Comparison of ENCODE assay signal across 8 cellular contexts in genomic region chr16:30005341-30006094, GRCh38. TPM values are rescaled to one million over a fixed set of nuclear protein-coding genes. Genes with fewer than 3 reads are reported as not detected.
DNase-seq lines count a peak whose midpoint lies in the region; ATAC-seq and TF ChIP-seq lines count a peak whose summit lies in the region.

No MANE protein-coding gene starts in this region.

- TF ChIP-seq CTCF in fibroblast of pulmonary artery (IDR thresholded peaks at IDR 0.05; ENCODE audit: low read length, missing control alignments) (peak; percentile 83), ovary (IDR thresholded peaks at IDR 0.05) (peak; percentile 24 to 76 (median 65))

- CTCF ChIA-PET in activated CD4-positive, alpha-beta T cell treated with anti-CD3 and anti-CD28 coated beads, Interleukin-2, amount 10 ng/mL, durations not matched to agents 7 days and 5 days (lab: Charles Lee), result interaction anchor here (0.8 to 2.2 kb wide), 6 partner anchors 10 to 198 kb away, joined by 3 to 6 read pairs (median 3); partner anchors contain the start of genes C16orf92, HIRIP3 and MAZ

- no peaks in the 10 kb centered on the region for H3K36me3 ChIP-seq in ovary

- no peak overlapping the region for H3K27ac ChIP-seq in ovary

- no peak overlapping the region for H3K27ac Mint-ChIP-seq in activated CD4-positive, alpha-beta T cell treated with anti-CD3 and anti-CD28 coated beads, Interleukin-2, amount 10 ng/mL, durations not matched to agents 7 days and 5 days

- H3K4me3 ChIP-seq in fibroblast of pulmonary artery (replicated peaks; ENCODE audit: low read depth, low read length) (no peak overlapping the region), ovary (no peak overlapping the region)

- TF ChIP-seq POLR2A in ovary (IDR thresholded peaks at IDR 0.05), result no peak

- no peaks in the 10 kb centered on the region for H3K9me3 Mint-ChIP-seq in activated CD4-positive, alpha-beta T cell treated with anti-CD3 and anti-CD28 coated beads, Interleukin-2, amount 10 ng/mL, durations not matched to agents 7 days and 5 days

- no peak overlapping the region for H3K4me3 Mint-ChIP-seq in activated CD4-positive, alpha-beta T cell treated with anti-CD3 and anti-CD28 coated beads, Interleukin-2, amount 10 ng/mL, durations not matched to agents 7 days and 5 days

- intact Hi-C loops in ovary (cut with DNase I), result loop anchor here in 3 of 4 donors (5.0 to 10.0 kb wide), 5 partner anchors 81 to 201 kb away; partner anchors contain the start of genes MAZ (in 2 of the 3), CDIPT (in 1 of the 3), KCTD13 (in 1 of the 3) and PRRT2 (in 1 of the 3)

- peak; percentile 35 for DNase-seq in NOMO-1 treated with DMSO at 0.1 percent for 48 hours (lab: John Stamatoyannopoulos, UW; ENCODE audit: unreplicated experiment)
- DNase-seq in NOMO-1 treated with dmso at 0.1 percent for 144 hours (lab: John Stamatoyannopoulos, UW; ENCODE audit: unreplicated experiment), result no peak
- DNase-seq in LoVo (ENCODE audit: low spot score), result peak; percentile 42
- DNase-seq in activated CD4-positive, alpha-beta T cell treated with anti-CD3 and anti-CD28 coated beads, Interleukin-2, amount 10 ng/mL, durations not matched to agents 7 days and 5 days, result peak; percentile 51
- peak; percentile 52 for DNase-seq in fibroblast of pulmonary artery (ENCODE audit: low read depth)
- DNase-seq in ovary, result peak in 1 of 5 donors; percentile 46
- DNase-seq in ureter (ENCODE audit: low spot score), result no peak

- H3K9me3 ChIP-seq in ovary, result no peaks in the 10 kb centered on the region

- H3K27me3 ChIP-seq in ovary, result no peaks in the 10 kb centered on the region

- WGBS in ovary, 3 donors, result 43 to 55% (median 46%) methylated on average over 35 of the region's 35 CpGs

- peaks cover 3% of the 10 kb centered on the region for H3K36me3 Mint-ChIP-seq in activated CD4-positive, alpha-beta T cell treated with anti-CD3 and anti-CD28 coated beads, Interleukin-2, amount 10 ng/mL, durations not matched to agents 7 days and 5 days (ENCODE audit: low read depth)

- TF ChIP-seq EP300 in ovary (IDR thresholded peaks at IDR 0.05), result no peak

- POLR2A ChIA-PET in activated CD4-positive, alpha-beta T cell treated with anti-CD3 and anti-CD28 coated beads, Interleukin-2, amount 10 ng/mL, durations not matched to agents 7 days and 5 days (lab: Charles Lee), result no interaction called here

- ATAC-seq in GM21367 (IDR thresholded peaks at IDR 0.05; ENCODE audit: unreplicated experiment), result no peak

- H3K4me1 Mint-ChIP-seq in activated CD4-positive, alpha-beta T cell treated with anti-CD3 and anti-CD28 coated beads, Interleukin-2, amount 10 ng/mL, durations not matched to agents 7 days and 5 days, result peaks cover 2% of the 10 kb centered on the region

- H3K4me1 ChIP-seq in ovary (ENCODE audit: insufficient read depth), result peaks cover 2% of the 10 kb centered on the region

- peaks cover 12% of the 10 kb centered on the region for H3K27me3 Mint-ChIP-seq in activated CD4-positive, alpha-beta T cell treated with anti-CD3 and anti-CD28 coated beads, Interleukin-2, amount 10 ng/mL, durations not matched to agents 7 days and 5 days

RNA-seq across cellular contexts. Expression of gene DOC2A, which starts 5.3 kb away (rescaled TPM):
- total RNA-seq in activated CD4-positive, alpha-beta T cell treated with anti-CD3 and anti-CD28 coated beads, Interleukin-2, amount 10 ng/mL, durations not matched to agents 7 days and 5 days, result under 1 TPM; 0.19 to 0.30 TPM
- total RNA-seq in ovary, result 1 to 10 TPM; 1.4 to 7.2 (median 4.7) TPM
- polyA plus RNA-seq in ovary, result 1 to 10 TPM; 1.5 to 3.2 TPM
- 3.1 TPM for total RNA-seq in ureter

RNA-seq across cellular contexts. Expression of gene INO80E, which starts 9.5 kb away (rescaled TPM):
- total RNA-seq in activated CD4-positive, alpha-beta T cell treated with anti-CD3 and anti-CD28 coated beads, Interleukin-2, amount 10 ng/mL, durations not matched to agents 7 days and 5 days, result 100 to 1,000 TPM; 113 to 134 TPM
- 10 to 100 TPM; 23.8 to 71.1 (median 55.5) TPM for total RNA-seq in ovary
- 10 to 100 TPM; 38.8 to 81.6 TPM for polyA plus RNA-seq in ovary
- 88.5 TPM for total RNA-seq in ureter

RNA-seq across cellular contexts. Expression of gene HIRIP3, which starts 10.1 kb away (rescaled TPM):
- total RNA-seq in activated CD4-positive, alpha-beta T cell treated with anti-CD3 and anti-CD28 coated beads, Interleukin-2, amount 10 ng/mL, durations not matched to agents 7 days and 5 days, result 10 to 100 TPM; 37.0 to 45.0 TPM
- total RNA-seq in ovary (10 to 100 TPM; 11.8 to 22.7 (median 17.1) TPM), ureter (11.2 TPM)
- polyA plus RNA-seq in ovary, result 10 to 100 TPM; 15.8 to 19.0 TPM

RNA-seq across cellular contexts. Expression of gene C16orf92, which starts 17.5 kb away (rescaled TPM):
- not detected for total RNA-seq in activated CD4-positive, alpha-beta T cell treated with anti-CD3 and anti-CD28 coated beads, Interleukin-2, amount 10 ng/mL, durations not matched to agents 7 days and 5 days
- not detected for total RNA-seq in ovary
- not detected for polyA plus RNA-seq in ovary
- total RNA-seq in ureter, result not detected

RNA-seq across cellular contexts. Expression of gene TLCD3B, which starts 25.6 kb away (rescaled TPM):
- 1 to 10 TPM; 7.1 to 7.2 TPM for total RNA-seq in activated CD4-positive, alpha-beta T cell treated with anti-CD3 and anti-CD28 coated beads, Interleukin-2, amount 10 ng/mL, durations not matched to agents 7 days and 5 days
- total RNA-seq in ovary (under 1 TPM in 1 of 7 donors, not detected in 6; 0.15 TPM), ureter (not detected)
- polyA plus RNA-seq in ovary, result not detected

Comparison
In these comparisons a context has a peak if more than half of its experiments do, and no peak if none do; other contexts are left out.
1. DNase-seq: peak in NOMO-1 treated with DMSO at 0.1 percent for 48 hours (single experiment), LoVo (single experiment), activated CD4-positive, alpha-beta T cell treated with anti-CD3 and anti-CD28 coated beads, Interleukin-2, amount 10 ng/mL, durations not matched to agents 7 days and 5 days (single experiment) and fibroblast of pulmonary artery (single experiment); none in NOMO-1 treated with dmso at 0.1 percent for 144 hours (single experiment) and ureter (single experiment).